In genomic region chr5:8843766-8844165, GRCh38 we compare ENCODE assay signal across 10 cellular contexts.
A peak's percentile ranks its signal among the peaks of the same experiment; 100 is the strongest.
DNase-seq lines count a peak whose midpoint lies in the region; ATAC-seq and FAIRE-seq lines count a peak whose summit lies in the region.
"Had no signal": no experiment of that assay in that cellular context is flagged by ENCODE, and none has a peak within 500 bp of the region (broad histone marks: within the 10 kb centered on the region; RNA-seq: fewer than 3 reads in every experiment).

No MANE protein-coding gene starts in this region.

- H3K9ac ChIP-seq in adipocyte (ENCODE audit: low read length) (peak overlapping the region; percentile 50), Karpas-422 (ENCODE audit: low read length) (no peak overlapping the region)

- no peak for FAIRE-seq in small intestine (lab: Jason Lieb, UNC)

- ATAC-seq in activated CD4-positive, CD25-positive, alpha-beta regulatory T cell treated with anti-CD3 and anti-CD28 coated beads, Interleukin-2, amount 50 U/mL, for 24 hours, result no peak
- ATAC-seq in GM18909 (IDR thresholded peaks at IDR 0.05; ENCODE audit: poor library complexity, unreplicated experiment), result no peak

- H3K4me3 ChIP-seq in adipocyte (ENCODE audit: low read length), result peak overlapping the region; percentile 0
- no peak overlapping the region for H3K4me3 ChIP-seq in small intestine (ENCODE audit: low read depth in 1 of 2, low read length in 2 of 2)
- no peak overlapping the region for H3K4me3 ChIP-seq in Karpas-422 (ENCODE audit: low read length)
- H3K4me3 ChIP-seq: transverse colon had no signal

- H3K27me3 ChIP-seq in adipocyte (replicated peaks; ENCODE audit: control insufficient read depth, insufficient read depth, low read length) (no peaks in the 10 kb centered on the region), small intestine (ENCODE audit: control insufficient read depth in 2 of 2, insufficient read depth in 2 of 2, low read length in 2 of 2) (no peaks in the 10 kb centered on the region), Karpas-422 (ENCODE audit: low read length) (no peaks in the 10 kb centered on the region)
- H3K27me3 ChIP-seq: transverse colon had no signal

- no peaks in the 10 kb centered on the region for H4K20me1 ChIP-seq in Karpas-422 (ENCODE audit: insufficient read depth, low read depth, low read length)

- H3K36me3 ChIP-seq in adipocyte (ENCODE audit: control insufficient read depth, insufficient read depth, low read length, severe bottlenecking) (no peaks in the 10 kb centered on the region), small intestine (ENCODE audit: control insufficient read depth in 2 of 2, insufficient read depth in 2 of 2, low read length in 2 of 2) (no peaks in the 10 kb centered on the region), Karpas-422 (ENCODE audit: insufficient read depth, low read length) (no peaks in the 10 kb centered on the region)
- H3K36me3 ChIP-seq: transverse colon had no signal

- no peak overlapping the region for H2AFZ ChIP-seq in Karpas-422 (ENCODE audit: low read length)

- H3K79me2 ChIP-seq in Karpas-422 (ENCODE audit: low read length), result no peaks in the 10 kb centered on the region

- DNase-seq in H4 (ENCODE audit: low spot score) (peak; percentile 40), adipocyte (ENCODE audit: low read depth) (peak; percentile 63), head of caudate nucleus (peak in 37 of 42 donors; percentile 33 to 86 (median 59)), small intestine (peak; percentile 5), Karpas-422 (no peak), OCI-M2 (lab: John Stamatoyannopoulos, UW; ENCODE audit: unreplicated experiment) (no peak)
- DNase-seq: amniotic stem cell, transverse colon had no signal

- WGBS in small intestine, 3 donors, result 63 to 81% (median 76%) methylated on average over 7 of the region's 7 CpGs

- peaks cover 26% of the 10 kb centered on the region for H3K4me1 ChIP-seq in adipocyte (ENCODE audit: control insufficient read depth, insufficient read depth, low read length)
- no peaks in the 10 kb centered on the region for H3K4me1 ChIP-seq in small intestine (ENCODE audit: control insufficient read depth in 2 of 2, insufficient read depth in 1 of 2, low read depth in 1 of 2, low read length in 1 of 2)
- no peaks in the 10 kb centered on the region for H3K4me1 ChIP-seq in Karpas-422 (ENCODE audit: low read length)
- H3K4me1 ChIP-seq: transverse colon had no signal

- H3K9me3 ChIP-seq in adipocyte (ENCODE audit: control insufficient read depth, low read length) (no peaks in the 10 kb centered on the region), small intestine (ENCODE audit: control insufficient read depth, low read depth) (no peaks in the 10 kb centered on the region), Karpas-422 (ENCODE audit: low read length) (peaks cover 10% of the 10 kb centered on the region; the same call in 1 of the 2 replicates)
- H3K9me3 ChIP-seq: transverse colon had no signal

- H3K4me2 ChIP-seq in Karpas-422 (ENCODE audit: low read depth, low read length, poor library complexity, severe bottlenecking), result no peak overlapping the region

- H3K27ac ChIP-seq in small intestine (ENCODE audit: low read depth in 1 of 2, low read length in 1 of 2) (peak overlapping the region in 1 of 2 donors; percentile 72), Karpas-422 (ENCODE audit: low read length) (no peak overlapping the region)

- no peaks in the 10 kb centered on the region for H3K9me2 ChIP-seq in Karpas-422 (replicated peaks; ENCODE audit: insufficient read depth, low read length)

- intact Hi-C loops in head of caudate nucleus (cut with DNase I), result loop anchor here (10.0 kb wide), 1 partner anchor 89 kb away; no protein-coding TSS in a partner anchor

Comparison
In these comparisons a context has a peak if more than half of its experiments do, and no peak if none do; other contexts are left out.
1. DNase-seq: peak in H4 (single experiment), adipocyte (single experiment), head of caudate nucleus (37 of 42) and small intestine (single experiment); none in Karpas-422 (single experiment) and OCI-M2 (single experiment).